1 cellular context compared by ENCODE assay signal in genomic region chr9:124284237-124284831, GRCh38.
A peak's percentile ranks its signal among the peaks of the same experiment; 100 is the strongest.
TF ChIP-seq lines count a peak whose summit lies in the region.

No MANE protein-coding gene starts in this region.

TF ChIP-seq in HepG2, 621 proteins besides CTCF, POLR2A, EP300 and RAD21 (continued from another document and continues in another):
- TF ChIP-seq, protein P1, sequence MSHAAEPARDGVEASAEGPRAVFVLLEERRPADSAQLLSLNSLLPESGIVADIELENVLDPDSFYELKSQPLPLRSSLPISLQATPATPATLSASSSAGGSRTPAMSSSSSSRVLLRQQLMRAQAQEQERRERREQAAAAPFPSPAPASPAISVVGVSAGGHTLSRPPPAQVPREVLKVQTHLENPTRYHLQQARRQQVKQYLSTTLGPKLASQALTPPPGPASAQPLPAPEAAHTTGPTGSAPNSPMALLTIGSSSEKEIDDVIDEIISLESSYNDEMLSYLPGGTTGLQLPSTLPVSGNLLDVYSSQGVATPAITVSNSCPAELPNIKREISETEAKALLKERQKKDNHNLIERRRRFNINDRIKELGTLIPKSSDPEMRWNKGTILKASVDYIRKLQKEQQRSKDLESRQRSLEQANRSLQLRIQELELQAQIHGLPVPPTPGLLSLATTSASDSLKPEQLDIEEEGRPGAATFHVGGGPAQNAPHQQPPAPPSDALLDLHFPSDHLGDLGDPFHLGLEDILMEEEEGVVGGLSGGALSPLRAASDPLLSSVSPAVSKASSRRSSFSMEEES (CRISPR knock-in tag; IDR thresholded peaks at IDR 0.05), result 0 out of 2 replicates have a peak, but pooled peaks have one; percentile 29
- TF ChIP-seq, protein P2, sequence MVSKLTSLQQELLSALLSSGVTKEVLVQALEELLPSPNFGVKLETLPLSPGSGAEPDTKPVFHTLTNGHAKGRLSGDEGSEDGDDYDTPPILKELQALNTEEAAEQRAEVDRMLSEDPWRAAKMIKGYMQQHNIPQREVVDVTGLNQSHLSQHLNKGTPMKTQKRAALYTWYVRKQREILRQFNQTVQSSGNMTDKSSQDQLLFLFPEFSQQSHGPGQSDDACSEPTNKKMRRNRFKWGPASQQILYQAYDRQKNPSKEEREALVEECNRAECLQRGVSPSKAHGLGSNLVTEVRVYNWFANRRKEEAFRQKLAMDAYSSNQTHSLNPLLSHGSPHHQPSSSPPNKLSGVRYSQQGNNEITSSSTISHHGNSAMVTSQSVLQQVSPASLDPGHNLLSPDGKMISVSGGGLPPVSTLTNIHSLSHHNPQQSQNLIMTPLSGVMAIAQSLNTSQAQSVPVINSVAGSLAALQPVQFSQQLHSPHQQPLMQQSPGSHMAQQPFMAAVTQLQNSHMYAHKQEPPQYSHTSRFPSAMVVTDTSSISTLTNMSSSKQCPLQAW (CRISPR knock-in tag; IDR thresholded peaks at IDR 0.05), result peak; percentile 98
- TF ChIP-seq ZNF354B (CRISPR knock-in tag; IDR thresholded peaks at IDR 0.05) (no peak), SOX5 (CRISPR knock-in tag; IDR thresholded peaks at IDR 0.05; ENCODE audit: borderline replicate concordance) (0 out of 2 replicates have a peak, but pooled peaks have one; percentile 51), THAP11 (CRISPR knock-in tag; IDR thresholded peaks at IDR 0.05) (peak; percentile 61), ZBTB20 (CRISPR knock-in tag; IDR thresholded peaks at IDR 0.05; ENCODE audit: borderline replicate concordance, low read depth) (peak; percentile 41; the same call in 1 of the 2 replicates), ZNF510 (CRISPR knock-in tag; IDR thresholded peaks at IDR 0.05; ENCODE audit: low read depth) (0 out of 2 replicates have a peak, but pooled peaks have one; percentile 30), ZNF501 (CRISPR knock-in tag; IDR thresholded peaks at IDR 0.05) (0 out of 2 replicates have a peak, but pooled peaks have one; percentile 16), ZNF343 (CRISPR knock-in tag; IDR thresholded peaks at IDR 0.05) (peak; percentile 77; the same call in 1 of the 2 replicates), PTBP1 (IDR thresholded peaks at IDR 0.05; ENCODE audit: low read depth, low read length, poor library complexity, severe bottlenecking) (no peak), ZEB1 (IDR thresholded peaks at IDR 0.05; ENCODE audit: insufficient replicate concordance, low read depth) (peak; percentile 67), KDM6A (CRISPR knock-in tag; IDR thresholded peaks at IDR 0.05; ENCODE audit: low read depth) (no peak), ETV5 (CRISPR knock-in tag; IDR thresholded peaks at IDR 0.05; ENCODE audit: borderline replicate concordance) (peak; percentile 53; the same call in 1 of the 2 replicates), TP53 (CRISPR knock-in tag; conservative IDR thresholded peaks at IDR 0.05) (no peak), ZBED4 (CRISPR knock-in tag; IDR thresholded peaks at IDR 0.05; ENCODE audit: borderline replicate concordance) (peak; percentile 80), RBM39 (IDR thresholded peaks at IDR 0.05; ENCODE audit: low read depth, low read length, poor library complexity, severe bottlenecking) (no peak), ZBTB3 (CRISPR knock-in tag; IDR thresholded peaks at IDR 0.05; ENCODE audit: borderline replicate concordance, low read depth) (0 out of 2 replicates have a peak, but pooled peaks have one; percentile 69), ZNF891 (CRISPR knock-in tag; IDR thresholded peaks at IDR 0.05) (0 out of 2 replicates have a peak, but pooled peaks have one; percentile 10), HNF4A (CRISPR knock-in tag; IDR thresholded peaks at IDR 0.05) (peak; percentile 28; the same call in 1 of the 2 replicates), CEBPG (CRISPR knock-in tag; IDR thresholded peaks at IDR 0.05) (peak; percentile 30), TBX2 (CRISPR knock-in tag; IDR thresholded peaks at IDR 0.05; ENCODE audit: borderline replicate concordance) (peak; percentile 35; the same call in 1 of the 2 replicates), FOXA1 (IDR thresholded peaks at IDR 0.05) (0 out of 2 replicates have a peak, but pooled peaks have one; percentile 23), FOXA1 (CRISPR knock-in tag; IDR thresholded peaks at IDR 0.05) (peak; percentile 81), ZNF724P (CRISPR knock-in tag; IDR thresholded peaks at IDR 0.05; ENCODE audit: borderline replicate concordance) (0 out of 2 replicates have a peak, but pooled peaks have one; percentile 15), ZSCAN29 (CRISPR knock-in tag; conservative IDR thresholded peaks at IDR 0.05) (peak; percentile 93), TFAP4 (IDR thresholded peaks at IDR 0.05; ENCODE audit: borderline replicate concordance, low read depth) (peak; percentile 39; the same call in 1 of the 2 replicates), STAG1 (CRISPR knock-in tag; IDR thresholded peaks at IDR 0.05) (peak; percentile 6; the same call in 1 of the 2 replicates), ZNF460 (CRISPR knock-in tag; IDR thresholded peaks at IDR 0.05; ENCODE audit: borderline replicate concordance) (peak; percentile 75; the same call in 1 of the 2 replicates), SAFB2 (CRISPR knock-in tag; IDR thresholded peaks at IDR 0.05; ENCODE audit: borderline replicate concordance, low read depth) (peak; percentile 23; the same call in 1 of the 2 replicates), TEAD3 (CRISPR knock-in tag; optimal IDR thresholded peaks at IDR 0.05; ENCODE audit: borderline replicate concordance) (peak; percentile 66), HOXA7 (CRISPR knock-in tag; IDR thresholded peaks at IDR 0.05) (no peak), ZMYM4 (CRISPR knock-in tag; IDR thresholded peaks at IDR 0.05) (peak; percentile 66), ARNTL (CRISPR knock-in tag; IDR thresholded peaks at IDR 0.05) (peak; percentile 57), DMAP1 (CRISPR knock-in tag; IDR thresholded peaks at IDR 0.05) (0 out of 2 replicates have a peak, but pooled peaks have one; percentile 31)
- TF ChIP-seq, protein P3, sequence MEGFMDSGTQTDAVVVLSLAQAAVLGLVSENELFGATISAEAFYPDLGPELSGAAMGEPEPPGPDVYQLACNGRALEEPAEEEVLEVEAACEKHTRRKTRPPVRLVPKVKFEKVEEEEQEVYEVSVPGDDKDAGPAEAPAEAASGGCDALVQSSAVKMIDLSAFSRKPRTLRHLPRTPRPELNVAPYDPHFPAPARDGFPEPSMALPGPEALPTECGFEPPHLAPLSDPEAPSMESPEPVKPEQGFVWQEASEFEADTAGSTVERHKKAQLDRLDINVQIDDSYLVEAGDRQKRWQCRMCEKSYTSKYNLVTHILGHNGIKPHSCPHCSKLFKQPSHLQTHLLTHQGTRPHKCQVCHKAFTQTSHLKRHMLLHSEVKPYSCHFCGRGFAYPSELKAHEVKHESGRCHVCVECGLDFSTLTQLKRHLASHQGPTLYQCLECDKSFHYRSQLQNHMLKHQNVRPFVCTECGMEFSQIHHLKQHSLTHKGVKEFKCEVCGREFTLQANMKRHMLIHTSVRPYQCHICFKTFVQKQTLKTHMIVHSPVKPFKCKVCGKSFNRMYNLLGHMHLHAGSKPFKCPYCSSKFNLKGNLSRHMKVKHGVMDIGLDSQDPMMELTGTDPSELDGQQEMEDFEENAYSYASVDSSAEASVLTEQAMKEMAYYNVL (CRISPR knock-in tag; IDR thresholded peaks at IDR 0.05; ENCODE audit: borderline replicate concordance), result peak; percentile 50; the same call in 1 of the 2 replicates
- TF ChIP-seq, protein P4, sequence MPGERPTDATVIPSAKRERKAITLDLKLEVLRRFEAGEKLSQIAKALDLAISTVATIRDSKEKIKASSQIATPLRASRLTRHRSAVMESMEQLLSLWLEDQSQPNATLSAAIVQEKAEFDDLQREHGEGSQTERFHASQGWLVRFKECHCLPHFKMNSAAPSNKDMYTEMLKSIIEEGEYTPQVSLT (CRISPR knock-in tag; IDR thresholded peaks at IDR 0.05; ENCODE audit: borderline replicate concordance, low read depth), result no peak
- TF ChIP-seq, protein P5, sequence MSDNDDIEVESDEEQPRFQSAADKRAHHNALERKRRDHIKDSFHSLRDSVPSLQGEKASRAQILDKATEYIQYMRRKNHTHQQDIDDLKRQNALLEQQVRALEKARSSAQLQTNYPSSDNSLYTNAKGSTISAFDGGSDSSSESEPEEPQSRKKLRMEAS (IDR thresholded peaks at IDR 0.05), result peak; percentile 78
- TF ChIP-seq, protein P6, sequence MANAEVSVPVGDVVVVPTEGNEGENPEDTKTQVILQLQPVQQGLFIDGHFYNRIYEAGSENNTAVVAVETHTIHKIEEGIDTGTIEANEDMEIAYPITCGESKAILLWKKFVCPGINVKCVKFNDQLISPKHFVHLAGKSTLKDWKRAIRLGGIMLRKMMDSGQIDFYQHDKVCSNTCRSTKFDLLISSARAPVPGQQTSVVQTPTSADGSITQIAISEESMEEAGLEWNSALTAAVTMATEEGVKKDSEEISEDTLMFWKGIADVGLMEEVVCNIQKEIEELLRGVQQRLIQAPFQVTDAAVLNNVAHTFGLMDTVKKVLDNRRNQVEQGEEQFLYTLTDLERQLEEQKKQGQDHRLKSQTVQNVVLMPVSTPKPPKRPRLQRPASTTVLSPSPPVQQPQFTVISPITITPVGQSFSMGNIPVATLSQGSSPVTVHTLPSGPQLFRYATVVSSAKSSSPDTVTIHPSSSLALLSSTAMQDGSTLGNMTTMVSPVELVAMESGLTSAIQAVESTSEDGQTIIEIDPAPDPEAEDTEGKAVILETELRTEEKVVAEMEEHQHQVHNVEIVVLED (CRISPR knock-in tag; IDR thresholded peaks at IDR 0.05; ENCODE audit: borderline replicate concordance), result peak; percentile 60; the same call in 1 of the 2 replicates
- TF ChIP-seq, protein P7, sequence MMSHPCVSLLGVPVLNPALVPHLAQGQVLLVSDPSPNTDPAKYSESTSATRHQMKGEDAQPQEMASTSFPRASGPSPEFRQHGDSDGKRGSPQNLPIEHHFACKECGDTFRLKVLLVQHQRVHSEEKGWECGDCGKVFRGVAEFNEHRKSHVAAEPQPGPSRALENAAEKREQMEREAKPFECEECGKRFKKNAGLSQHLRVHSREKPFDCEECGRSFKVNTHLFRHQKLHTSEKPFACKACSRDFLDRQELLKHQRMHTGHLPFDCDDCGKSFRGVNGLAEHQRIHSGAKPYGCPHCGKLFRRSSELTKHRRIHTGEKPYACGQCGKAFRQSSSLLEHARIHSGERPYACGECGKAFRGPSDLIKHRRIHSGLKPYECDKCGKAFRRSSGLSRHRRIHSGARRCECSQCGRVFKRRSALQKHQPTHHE (CRISPR knock-in tag; IDR thresholded peaks at IDR 0.05; ENCODE audit: borderline replicate concordance), result peak; percentile 61; the same call in 1 of the 2 replicates
- TF ChIP-seq, protein P8, sequence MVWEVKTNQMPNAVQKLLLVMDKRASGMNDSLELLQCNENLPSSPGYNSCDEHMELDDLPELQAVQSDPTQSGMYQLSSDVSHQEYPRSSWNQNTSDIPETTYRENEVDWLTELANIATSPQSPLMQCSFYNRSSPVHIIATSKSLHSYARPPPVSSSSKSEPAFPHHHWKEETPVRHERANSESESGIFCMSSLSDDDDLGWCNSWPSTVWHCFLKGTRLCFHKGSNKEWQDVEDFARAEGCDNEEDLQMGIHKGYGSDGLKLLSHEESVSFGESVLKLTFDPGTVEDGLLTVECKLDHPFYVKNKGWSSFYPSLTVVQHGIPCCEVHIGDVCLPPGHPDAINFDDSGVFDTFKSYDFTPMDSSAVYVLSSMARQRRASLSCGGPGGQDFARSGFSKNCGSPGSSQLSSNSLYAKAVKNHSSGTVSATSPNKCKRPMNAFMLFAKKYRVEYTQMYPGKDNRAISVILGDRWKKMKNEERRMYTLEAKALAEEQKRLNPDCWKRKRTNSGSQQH (CRISPR knock-in tag; IDR thresholded peaks at IDR 0.05; ENCODE audit: low read depth), result peak; percentile 40; the same call in 1 of the 2 replicates
- TF ChIP-seq, protein P9, sequence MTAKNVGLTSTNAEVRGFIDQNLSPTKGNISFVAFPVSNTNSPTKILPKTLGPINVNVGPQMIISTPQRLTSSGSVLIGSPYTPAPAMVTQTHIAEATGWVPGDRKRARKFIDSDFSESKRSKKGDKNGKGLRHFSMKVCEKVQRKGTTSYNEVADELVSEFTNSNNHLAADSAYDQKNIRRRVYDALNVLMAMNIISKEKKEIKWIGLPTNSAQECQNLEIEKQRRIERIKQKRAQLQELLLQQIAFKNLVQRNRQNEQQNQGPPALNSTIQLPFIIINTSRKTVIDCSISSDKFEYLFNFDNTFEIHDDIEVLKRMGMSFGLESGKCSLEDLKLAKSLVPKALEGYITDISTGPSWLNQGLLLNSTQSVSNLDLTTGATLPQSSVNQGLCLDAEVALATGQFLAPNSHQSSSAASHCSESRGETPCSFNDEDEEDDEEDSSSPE (CRISPR knock-in tag; IDR thresholded peaks at IDR 0.05), result peak; percentile 63
